In genomic region chr1:174999216-174999925, GRCh38 we compare ENCODE assay signal across 1 cellular context.
TF ChIP-seq lines count a peak whose summit lies in the region.

No MANE protein-coding gene starts in this region.

TF ChIP-seq in HepG2, 621 proteins besides CTCF, POLR2A, EP300 and RAD21 (continued from another document and continues in another):
- peak; percentile 69 for TF ChIP-seq ZBTB40 (IDR thresholded peaks at IDR 0.05)
- TF ChIP-seq ZBTB40 (CRISPR knock-in tag; IDR thresholded peaks at IDR 0.05) = peak; percentile 58; the same call in 1 of the 2 replicates
- TF ChIP-seq ZFP36L2 (CRISPR knock-in tag; IDR thresholded peaks at IDR 0.05) = 0 out of 2 replicates have a peak, but pooled peaks have one; percentile 14
- TF ChIP-seq ZNF556 (CRISPR knock-in tag; IDR thresholded peaks at IDR 0.05; ENCODE audit: borderline replicate concordance) = 0 out of 2 replicates have a peak, but pooled peaks have one; percentile 65
- TF ChIP-seq ZNF224 (CRISPR knock-in tag; IDR thresholded peaks at IDR 0.05) = peak; percentile 21; the same call in 1 of the 2 replicates
- TF ChIP-seq ZNF839 (CRISPR knock-in tag; IDR thresholded peaks at IDR 0.05; ENCODE audit: borderline replicate concordance) = peak; percentile 21; the same call in 1 of the 2 replicates
- TF ChIP-seq NR0B2 (CRISPR knock-in tag; IDR thresholded peaks at IDR 0.05) = 0 out of 2 replicates have a peak, but pooled peaks have one; percentile 38
- no peak for TF ChIP-seq ZNF460 (CRISPR knock-in tag; IDR thresholded peaks at IDR 0.05; ENCODE audit: borderline replicate concordance)
- no peak for TF ChIP-seq RARG (CRISPR knock-in tag; IDR thresholded peaks at IDR 0.05; ENCODE audit: low read depth)
- no peak for TF ChIP-seq ZNF205 (CRISPR knock-in tag; IDR thresholded peaks at IDR 0.05)
- TF ChIP-seq E2F5 (CRISPR knock-in tag; conservative IDR thresholded peaks at IDR 0.05) = peak; percentile 51; the same call in 1 of the 2 replicates
- TF ChIP-seq GTF3A (CRISPR knock-in tag; conservative IDR thresholded peaks at IDR 0.05) = no peak
- peak; percentile 47; the same call in 1 of the 2 replicates for TF ChIP-seq ZSCAN25 (CRISPR knock-in tag; IDR thresholded peaks at IDR 0.05)
- TF ChIP-seq MAFK (conservative IDR thresholded peaks at IDR 0.05 in 1 of 2, IDR thresholded peaks at IDR 0.05 in 1 of 2; ENCODE audit: low read length in 2 of 2) = no peak
- peak; percentile 28 for TF ChIP-seq ZEB1 (IDR thresholded peaks at IDR 0.05; ENCODE audit: insufficient replicate concordance, low read depth)
- TF ChIP-seq ATF1 (CRISPR knock-in tag; IDR thresholded peaks at IDR 0.05) = peak; percentile 98
- peak; percentile 91 for TF ChIP-seq DRAP1 (CRISPR knock-in tag; IDR thresholded peaks at IDR 0.05)
- no peak for TF ChIP-seq ZNF530 (CRISPR knock-in tag; IDR thresholded peaks at IDR 0.05; ENCODE audit: low read depth)
- TF ChIP-seq ZNF496 (CRISPR knock-in tag; IDR thresholded peaks at IDR 0.05; ENCODE audit: insufficient replicate concordance) = no peak
- TF ChIP-seq KLF16 (CRISPR knock-in tag; IDR thresholded peaks at IDR 0.05) = peak in 1 of 2 experiments; percentile 37; a peak in 1 of 4 replicates
- peak; percentile 73; the same call in 1 of the 2 replicates for TF ChIP-seq ZFP1 (CRISPR knock-in tag; IDR thresholded peaks at IDR 0.05)
- no peak for TF ChIP-seq ZNF513 (CRISPR knock-in tag; conservative IDR thresholded peaks at IDR 0.05)
- TF ChIP-seq ZKSCAN8 (CRISPR knock-in tag; IDR thresholded peaks at IDR 0.05; ENCODE audit: borderline replicate concordance) = peak; percentile 15; the same call in 1 of the 2 replicates
- TF ChIP-seq ZNF562 (CRISPR knock-in tag; IDR thresholded peaks at IDR 0.05; ENCODE audit: borderline replicate concordance) = no peak
- TF ChIP-seq EZH2 (conservative IDR thresholded peaks at IDR 0.05; ENCODE audit: low read depth, low read length) = no peak
- TF ChIP-seq ZFY (CRISPR knock-in tag; IDR thresholded peaks at IDR 0.05) = peak; percentile 94
- no peak for TF ChIP-seq AFF4 (CRISPR knock-in tag; IDR thresholded peaks at IDR 0.05)
- no peak; the same call in 1 of the 2 replicates for TF ChIP-seq KLF11 (CRISPR knock-in tag; IDR thresholded peaks at IDR 0.05)
- no peak for TF ChIP-seq PBX2 (CRISPR knock-in tag; IDR thresholded peaks at IDR 0.05)
- TF ChIP-seq KMT2A (CRISPR knock-in tag; IDR thresholded peaks at IDR 0.05) = peak; percentile 52; the same call in 1 of the 2 replicates
- no peak for TF ChIP-seq SOX13 (IDR thresholded peaks at IDR 0.05)
- peak in 1 of 2 experiments; percentile 10; a peak in 2 of 4 replicates for TF ChIP-seq SOX13 (CRISPR knock-in tag; conservative IDR thresholded peaks at IDR 0.05 in 1 of 2, IDR thresholded peaks at IDR 0.05 in 1 of 2)
- 0 out of 2 replicates have a peak, but pooled peaks have one; percentile 26 for TF ChIP-seq NFYC (CRISPR knock-in tag; IDR thresholded peaks at IDR 0.05)
- no peak; the same call in 1 of the 2 replicates for TF ChIP-seq ZNF891 (CRISPR knock-in tag; IDR thresholded peaks at IDR 0.05)
- TF ChIP-seq CHD4 (IDR thresholded peaks at IDR 0.05; ENCODE audit: borderline replicate concordance, low read length) = no peak
- peak; percentile 7; the same call in 1 of the 2 replicates for TF ChIP-seq ZNF12 (CRISPR knock-in tag; IDR thresholded peaks at IDR 0.05)
- no peak for TF ChIP-seq FOXA1 (IDR thresholded peaks at IDR 0.05)
- TF ChIP-seq FOXA1 (CRISPR knock-in tag; IDR thresholded peaks at IDR 0.05) = peak; percentile 35
- peak; percentile 39 for TF ChIP-seq TAF15 (IDR thresholded peaks at IDR 0.05; ENCODE audit: low read depth, low read length, poor library complexity, severe bottlenecking)
- TF ChIP-seq RBM22 (optimal IDR thresholded peaks at IDR 0.05; ENCODE audit: low read length) = peak; percentile 75
- TF ChIP-seq TFDP2 (CRISPR knock-in tag; IDR thresholded peaks at IDR 0.05) = 0 out of 2 replicates have a peak, but pooled peaks have one; percentile 37
- 0 out of 2 replicates have a peak, but pooled peaks have one; percentile 20 for TF ChIP-seq TBX3 (IDR thresholded peaks at IDR 0.05; ENCODE audit: borderline replicate concordance)
- TF ChIP-seq XBP1 (CRISPR knock-in tag; IDR thresholded peaks at IDR 0.05) = no peak
- TF ChIP-seq SIN3B (IDR thresholded peaks at IDR 0.05; ENCODE audit: low read length) = peak; percentile 70; the same call in 1 of the 2 replicates
